Comparison of ENCODE assay signal across 8 cellular contexts in the genomic region with DNA sequence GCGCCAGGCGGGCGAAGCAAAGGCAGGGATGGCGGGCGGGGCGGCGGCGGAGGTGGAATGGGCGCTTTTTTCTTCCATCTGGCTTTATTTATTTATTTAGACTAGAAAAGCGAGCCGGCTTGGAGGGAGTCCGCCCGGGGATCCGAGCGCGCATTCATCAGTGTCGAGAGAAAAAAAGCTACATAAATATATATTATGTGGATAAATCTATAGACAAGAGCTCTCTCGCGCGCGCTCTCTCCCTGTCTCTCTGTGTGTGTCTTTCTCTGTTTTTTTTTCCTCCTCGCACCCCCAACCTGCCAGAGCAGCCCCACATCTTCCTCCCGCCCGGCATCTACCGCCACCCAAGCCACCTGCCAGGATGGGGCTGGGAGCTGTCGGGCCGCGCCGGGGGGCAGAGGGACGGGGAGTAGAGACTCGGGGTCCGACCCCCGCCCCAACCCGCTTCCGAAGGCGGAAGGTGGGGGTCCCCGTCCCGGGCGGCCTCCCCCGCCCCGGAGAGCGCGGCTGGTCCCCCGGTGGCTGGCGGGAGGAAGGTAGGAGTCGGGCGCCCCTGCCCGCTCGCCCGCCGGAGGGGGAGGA.
DNase-seq lines count a peak whose midpoint lies in the region; TF ChIP-seq lines count a peak whose summit lies in the region.

No MANE protein-coding gene starts in this region.

- H3K36me3 ChIP-seq in neuron (ENCODE audit: insufficient read depth, low read length), result no peaks in the 10 kb centered on the region

- peaks cover 16% of the 10 kb centered on the region for H3K4me1 ChIP-seq in neuron (ENCODE audit: insufficient read depth, low read length)

- peak overlapping the region; percentile 37 for H3K4me3 ChIP-seq in epithelial cell of esophagus (ENCODE audit: low read length)
- H3K4me3 ChIP-seq in neuron (ENCODE audit: low read length), result peak overlapping the region; percentile 52

- no peaks in the 10 kb centered on the region for H3K9me3 ChIP-seq in neuron (ENCODE audit: low read length)

- H3K27me3 ChIP-seq in neuron (ENCODE audit: insufficient read depth, low read length), result peaks cover 69% of the 10 kb centered on the region

- DNase-seq in COR-L47 (lab: John Stamatoyannopoulos, UW), result peak; percentile 81
- peak; percentile 73 for DNase-seq in NCI-H146 treated with DMSO at 0.1 percent for 48 hours (lab: John Stamatoyannopoulos, UW; ENCODE audit: unreplicated experiment)
- peak; percentile 5 for DNase-seq in epithelial cell of esophagus (ENCODE audit: low read depth)
- no peak for DNase-seq in GM10266 (ENCODE audit: extremely low spot score)
- DNase-seq in stimulated activated CD4-positive, alpha-beta T cell treated with anti-CD3 and anti-CD28 coated beads, Interleukin-4, amount 100 ng/mL, for 1 hour, result no peak
- no peak for DNase-seq in HCEC 1CT
- DNase-seq in activated CD4-positive, alpha-beta T cell treated with anti-CD3 and anti-CD28 coated beads, Interleukin-2, amount 50 U/mL, for 48 hours, result no peak

- H2AFZ ChIP-seq in neuron (ENCODE audit: low read depth, low read length), result peak overlapping the region; percentile 69

- TF ChIP-seq CTCF in epithelial cell of esophagus (IDR thresholded peaks at IDR 0.05; ENCODE audit: insufficient read depth, low read depth, low read length, missing control alignments), result no peak
- TF ChIP-seq CTCF in GM10266 (IDR thresholded peaks at IDR 0.05; ENCODE audit: control insufficient read depth, insufficient read depth, low read depth, missing control alignments), result no peak

Comparison
In these comparisons a context has a peak if more than half of its experiments do, and no peak if none do; other contexts are left out.
1. DNase-seq: peak in COR-L47 (single experiment), NCI-H146 treated with DMSO at 0.1 percent for 48 hours (single experiment) and epithelial cell of esophagus (single experiment); none in GM10266 (single experiment), stimulated activated CD4-positive, alpha-beta T cell treated with anti-CD3 and anti-CD28 coated beads, Interleukin-4, amount 100 ng/mL, for 1 hour (single experiment), HCEC 1CT (single experiment) and activated CD4-positive, alpha-beta T cell treated with anti-CD3 and anti-CD28 coated beads, Interleukin-2, amount 50 U/mL, for 48 hours (0 of 2).